In the genomic region with DNA sequence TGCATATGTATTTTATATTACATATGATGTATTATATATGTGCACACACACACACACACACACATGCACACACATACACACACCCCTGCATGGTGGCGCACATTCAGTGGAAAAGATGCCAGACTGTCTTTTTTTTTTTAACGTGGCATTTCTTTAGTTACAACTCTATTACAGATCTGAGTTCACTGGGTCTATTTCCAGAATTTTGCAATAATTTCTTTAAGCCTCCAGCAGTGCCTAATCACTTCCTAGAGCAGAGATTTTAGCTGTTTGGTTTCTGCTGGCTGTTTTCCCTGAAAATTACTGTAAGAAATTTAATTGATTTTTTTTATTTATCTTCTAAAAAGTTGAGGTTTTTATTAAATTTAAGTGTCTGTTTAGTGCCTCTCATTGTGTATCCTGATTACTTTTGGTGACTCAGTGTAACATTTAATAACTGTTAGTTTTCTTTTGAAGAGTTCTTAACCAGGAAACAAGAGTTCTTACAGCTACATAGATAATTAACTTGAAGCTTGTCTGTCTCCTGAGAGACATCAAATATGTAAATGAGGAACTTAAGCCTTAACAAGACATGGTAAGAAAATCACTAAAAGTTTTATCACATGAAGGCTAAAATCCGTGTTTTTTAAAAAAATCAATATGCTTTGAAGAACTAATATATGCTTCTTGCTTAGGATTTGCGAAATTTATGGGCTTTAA, we compare ENCODE assay signal across 23 cellular contexts.
"Had no signal": no experiment of that assay in that cellular context is flagged by ENCODE, and none has a peak within 500 bp of the region (broad histone marks: within the 10 kb centered on the region; RNA-seq: fewer than 3 reads in every experiment).

No MANE protein-coding gene starts in this region.

- H3K4me3 ChIP-seq: gastrocnemius medialis, mucosa of descending colon, sigmoid colon, thoracic aorta, upper lobe of left lung had no signal

- DNase-seq: activated CD4-positive, alpha-beta T cell treated with anti-CD3 and anti-CD28 coated beads for 1 hour; activated CD4-positive, alpha-beta T cell treated with anti-CD3 and anti-CD28 coated beads, Interleukin-2, amount 50 U/mL, for 1 hour; activated CD8-positive, alpha-beta memory T cell treated with anti-CD3 and anti-CD28 coated beads, Interleukin-2, amount 50 U/mL, for 4 hours; activated CD8-positive, alpha-beta T cell treated with anti-CD3 and anti-CD28 coated beads, Interleukin-2, amount 10 ng/mL, durations not matched to agents 7 days and 5 days; activated naive CD4-positive, alpha-beta T cell; activated T-cell treated with anti-CD3 and anti-CD28 coated beads, Interleukin-2, amount 50 U/mL, for 24 hours; central memory CD4-positive, alpha-beta T cell; dermis blood vessel endothelial cell; effector CD8-positive, alpha-beta T cell; erythroblast; gastrocnemius medialis; hypothalamus; mesendoderm; mucosa of descending colon; nucleus accumbens; sigmoid colon; stimulated activated CD4-positive, alpha-beta T cell treated with anti-CD3 and anti-CD28 coated beads, Interleukin-4, amount 100 ng/mL, for 1 hour; stimulated activated naive CD4-positive, alpha-beta T cell; T-helper 9 cell; upper lobe of left lung had no signal

- H3K27ac ChIP-seq: gastrocnemius medialis, sigmoid colon, thoracic aorta, upper lobe of left lung had no signal

- H3K4me1 ChIP-seq: gastrocnemius medialis, sigmoid colon, upper lobe of left lung had no signal

- H3K4me3 Mint-ChIP-seq: activated CD8-positive, alpha-beta T cell treated with anti-CD3 and anti-CD28 coated beads, Interleukin-2, amount 10 ng/mL, durations not matched to agents 7 days and 5 days; activated naive CD8-positive, alpha-beta T cell; activated T-cell treated with anti-CD3 and anti-CD28 coated beads, Interleukin-2, amount 50 U/mL, for 24 hours had no signal

- H3K27me3 ChIP-seq: gastrocnemius medialis, sigmoid colon, upper lobe of left lung had no signal

- H3K36me3 ChIP-seq: gastrocnemius medialis, sigmoid colon, thoracic aorta, upper lobe of left lung had no signal

- ATAC-seq: activated CD8-positive, alpha-beta T cell treated with anti-CD3 and anti-CD28 coated beads, Interleukin-2, amount 10 ng/mL, durations not matched to agents 7 days and 5 days; gastrocnemius medialis; mucosa of descending colon had no signal

- H3K27ac Mint-ChIP-seq: activated CD8-positive, alpha-beta T cell treated with anti-CD3 and anti-CD28 coated beads, Interleukin-2, amount 10 ng/mL, durations not matched to agents 7 days and 5 days; activated naive CD8-positive, alpha-beta T cell; activated T-cell treated with anti-CD3 and anti-CD28 coated beads, Interleukin-2, amount 50 U/mL, for 24 hours; activated T-helper 2 cell treated with anti-CD3 and anti-CD28 coated beads, Interferon-gamma antibody, Interleukin-2, Interleukin-4, amounts not matched to agents 10 μg/mL and 5 μg/mL and 100 μg/mL, durations not matched to agents 14 hours and 24 hours and 36 hours had no signal

- H3K36me3 Mint-ChIP-seq: activated naive CD8-positive, alpha-beta T cell had no signal

- H3K9me3 Mint-ChIP-seq: activated T-cell treated with anti-CD3 and anti-CD28 coated beads, Interleukin-2, amount 50 U/mL, for 24 hours; activated T-helper 2 cell treated with anti-CD3 and anti-CD28 coated beads, Interferon-gamma antibody, Interleukin-2, Interleukin-4, amounts not matched to agents 10 μg/mL and 5 μg/mL and 100 μg/mL, durations not matched to agents 14 hours and 24 hours and 36 hours had no signal

- H3K9me3 ChIP-seq: gastrocnemius medialis, mucosa of descending colon, sigmoid colon, thoracic aorta, upper lobe of left lung had no signal

- H3K27me3 Mint-ChIP-seq: activated naive CD8-positive, alpha-beta T cell; activated T-cell treated with anti-CD3 and anti-CD28 coated beads, Interleukin-2, amount 50 U/mL, for 24 hours had no signal
